In the genomic region with DNA sequence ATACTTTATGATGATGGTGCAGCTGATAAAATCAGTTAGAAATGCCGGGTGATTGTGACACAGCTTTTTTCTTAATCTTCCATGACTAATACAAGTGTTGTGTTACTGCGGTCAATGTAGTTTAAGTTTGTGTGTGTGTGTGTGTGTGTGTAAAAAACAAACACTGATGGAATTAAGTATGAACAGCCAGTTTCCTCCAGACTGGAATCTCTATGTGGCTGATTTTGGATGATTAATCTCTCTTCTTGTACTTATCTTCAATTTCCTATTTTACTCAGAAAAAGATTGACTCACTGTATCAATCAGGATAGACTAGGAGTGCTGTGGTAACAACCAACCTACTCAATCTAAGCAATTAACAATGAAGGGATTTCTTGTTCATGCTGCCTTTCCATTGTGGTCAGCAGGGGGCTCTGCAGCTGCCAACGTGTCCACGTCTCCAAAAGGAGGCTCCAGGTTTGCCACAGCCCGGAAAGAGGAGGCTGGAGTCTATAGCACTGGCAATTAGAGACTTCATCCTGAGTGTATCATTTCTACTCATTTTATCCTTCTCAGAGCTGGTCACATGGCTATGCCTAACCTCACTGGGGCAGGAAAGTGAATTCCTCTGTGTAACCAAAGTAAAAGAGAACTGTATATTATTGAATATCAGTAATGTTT, we compare ENCODE assay signal across 8 cellular contexts.
A peak's percentile ranks its signal among the peaks of the same experiment; 100 is the strongest.
DNase-seq lines count a peak whose midpoint lies in the region; ATAC-seq and TF ChIP-seq lines count a peak whose summit lies in the region.

No MANE protein-coding gene starts in this region.

- peak; percentile 48 for DNase-seq in BE2C
- DNase-seq in OCI-M1 (lab: John Stamatoyannopoulos, UW), result peak; percentile 68
- DNase-seq in erythroblast (lab: John Stamatoyannopoulos, UW), result peak; percentile 9 to 18
- DNase-seq in renal cortical epithelial cell (ENCODE audit: low read depth), result peak; percentile 62
- no peak for DNase-seq in ureter (ENCODE audit: low spot score)
- no peak for DNase-seq in omental fat pad (ENCODE audit: low spot score)

- H3K27me3 ChIP-seq in BE2C, result no peaks in the 10 kb centered on the region

- no peaks in the 10 kb centered on the region for H3K9me3 ChIP-seq in BE2C

- ATAC-seq in omental fat pad (ENCODE audit: low FRiP score) (no peak), HG02759 (IDR thresholded peaks at IDR 0.05; ENCODE audit: unreplicated experiment) (no peak)

- H3K4me1 ChIP-seq in BE2C, result no peaks in the 10 kb centered on the region

- no peaks in the 10 kb centered on the region for H3K36me3 ChIP-seq in BE2C

- H3K4me3 ChIP-seq in BE2C (ENCODE audit: low read depth, low read length), result no peak overlapping the region
- H3K4me3 ChIP-seq in GM12875 (ENCODE audit: low read depth, low read length), result no peak overlapping the region

- TF ChIP-seq CTCF in BE2C (IDR thresholded peaks at IDR 0.05; ENCODE audit: low read depth, low read length) (peak; percentile 72), GM12875 (IDR thresholded peaks at IDR 0.05; ENCODE audit: borderline replicate concordance, insufficient read depth, low read depth, low read length) (peak; percentile 43; the same call in 1 of the 2 replicates), omental fat pad (IDR thresholded peaks at IDR 0.05) (no peak)

- TF ChIP-seq POLR2A in erythroblast (IDR thresholded peaks at IDR 0.05; ENCODE audit: low read length), result no peak

Comparison
In these comparisons a context has a peak if more than half of its experiments do, and no peak if none do; other contexts are left out.
1. DNase-seq: peak in BE2C (single experiment), OCI-M1 (single experiment), erythroblast (2 of 2) and renal cortical epithelial cell (single experiment); none in ureter (single experiment) and omental fat pad (single experiment).
2. CTCF ChIP-seq: peak in BE2C (single experiment) and GM12875 (single experiment); none in omental fat pad (0 of 3).